14 cellular contexts compared by ENCODE assay signal in the genomic region with DNA sequence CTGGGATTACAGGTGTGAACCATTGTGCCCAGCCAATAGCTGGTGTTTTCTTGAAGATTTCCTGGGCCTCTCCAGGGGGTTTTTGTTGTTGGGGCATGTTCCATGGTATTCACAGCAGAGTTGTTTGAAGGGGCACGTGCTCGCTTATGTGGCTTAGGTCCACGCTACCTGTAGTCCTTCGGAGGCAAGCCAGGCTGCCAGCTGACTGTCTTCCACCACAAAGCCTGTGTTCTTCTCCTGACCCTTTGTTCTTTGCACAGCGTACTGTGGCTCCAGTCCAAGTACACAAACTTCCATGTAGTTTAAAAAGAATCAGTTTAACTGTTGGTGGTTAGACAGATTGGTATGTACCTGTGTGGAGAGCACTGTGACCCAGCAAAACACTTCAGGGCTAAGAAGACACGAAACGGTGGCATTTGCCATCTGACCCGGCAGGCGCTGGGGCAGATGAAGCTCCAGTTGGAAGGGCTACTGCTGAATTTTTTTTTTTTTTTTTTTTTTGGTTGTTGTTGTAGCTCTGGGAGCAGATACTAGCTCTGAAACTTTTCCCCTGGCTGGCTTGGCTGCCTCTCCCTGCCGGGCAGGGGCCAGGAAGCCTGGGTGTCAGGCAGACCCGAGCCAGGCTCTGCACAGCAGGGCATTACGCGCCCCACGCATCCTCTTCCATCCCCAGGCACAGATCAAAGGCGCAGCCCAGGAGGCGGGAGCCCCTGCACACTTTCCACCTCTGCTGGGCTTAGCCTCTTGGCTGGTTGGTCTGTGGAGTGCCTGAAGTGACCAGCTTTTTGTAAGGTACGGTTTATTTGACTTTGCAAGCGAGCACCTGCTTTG. TPM values are rescaled to one million over a fixed set of nuclear protein-coding genes. Genes with fewer than 3 reads are reported as not detected.
DNase-seq lines count a peak whose midpoint lies in the region; ATAC-seq, FAIRE-seq and TF ChIP-seq lines count a peak whose summit lies in the region.
"Had no signal": no experiment of that assay in that cellular context is flagged by ENCODE, and none has a peak within 500 bp of the region (broad histone marks: within the 10 kb centered on the region; RNA-seq: fewer than 3 reads in every experiment).

No MANE protein-coding gene starts in this region.

- H3K4me3 Mint-ChIP-seq in stimulated activated memory B cell treated with anti-CD40 and anti-IgM and Interleukin-4, amounts not matched to agents 10 μg/mL and 1 μg/mL and 100 μg/mL, for 72 hours = no peak overlapping the region
- H3K4me3 Mint-ChIP-seq: activated naive CD8-positive, alpha-beta T cell; memory B cell had no signal

- peaks cover 61% of the 10 kb centered on the region for H3K27me3 Mint-ChIP-seq in stimulated activated memory B cell treated with anti-CD40 and anti-IgM and Interleukin-4, amounts not matched to agents 10 μg/mL and 1 μg/mL and 100 μg/mL, for 72 hours

- no peak overlapping the region for H3K27ac Mint-ChIP-seq in stimulated activated memory B cell treated with anti-CD40 and anti-IgM and Interleukin-4, amounts not matched to agents 10 μg/mL and 1 μg/mL and 100 μg/mL, for 72 hours
- H3K27ac Mint-ChIP-seq: activated naive CD8-positive, alpha-beta T cell; memory B cell had no signal

- 43 to 65% (median 52%) methylated on average over 18 of the region's 18 CpGs for WGBS in small intestine, 3 donors

- peaks cover 3% of the 10 kb centered on the region for H3K9me3 Mint-ChIP-seq in stimulated activated memory B cell treated with anti-CD40 and anti-IgM and Interleukin-4, amounts not matched to agents 10 μg/mL and 1 μg/mL and 100 μg/mL, for 72 hours

- no peak for ATAC-seq in stimulated activated memory B cell treated with anti-CD40 and anti-IgM and Interleukin-4, amounts not matched to agents 10 μg/mL and 1 μg/mL and 100 μg/mL, for 72 hours

- no peaks in the 10 kb centered on the region for H3K36me3 ChIP-seq in right atrium auricular region
- H3K36me3 ChIP-seq in small intestine (ENCODE audit: control insufficient read depth in 2 of 2, insufficient read depth in 2 of 2, low read length in 2 of 2) = no peaks in the 10 kb centered on the region
- H3K36me3 ChIP-seq: Peyer's patch had no signal

- H3K9me3 ChIP-seq in right atrium auricular region = no peaks in the 10 kb centered on the region
- no peaks in the 10 kb centered on the region for H3K9me3 ChIP-seq in small intestine (ENCODE audit: control insufficient read depth, low read depth)
- H3K9me3 ChIP-seq: Peyer's patch had no signal

- no peak for FAIRE-seq in small intestine (lab: Jason Lieb, UNC)

- H3K27ac ChIP-seq in right atrium auricular region = peak overlapping the region; percentile 55 to 61
- no peak overlapping the region for H3K27ac ChIP-seq in small intestine (ENCODE audit: low read depth in 1 of 2, low read length in 1 of 2)
- H3K27ac ChIP-seq: Peyer's patch had no signal

- no peaks in the 10 kb centered on the region for H3K27me3 ChIP-seq in right atrium auricular region
- peaks cover 0 to 2% of the 10 kb centered on the region in 2 donors for H3K27me3 ChIP-seq in small intestine (ENCODE audit: control insufficient read depth in 2 of 2, insufficient read depth in 2 of 2, low read length in 2 of 2)
- H3K27me3 ChIP-seq: Peyer's patch had no signal

- no peaks in the 10 kb centered on the region for H3K36me3 Mint-ChIP-seq in stimulated activated memory B cell treated with anti-CD40 and anti-IgM and Interleukin-4, amounts not matched to agents 10 μg/mL and 1 μg/mL and 100 μg/mL, for 72 hours
- H3K36me3 Mint-ChIP-seq: activated naive CD8-positive, alpha-beta T cell; memory B cell had no signal

- no peak for TF ChIP-seq CTCF in right atrium auricular region (IDR thresholded peaks at IDR 0.05)

- peaks cover 6% of the 10 kb centered on the region for H3K4me1 Mint-ChIP-seq in stimulated activated memory B cell treated with anti-CD40 and anti-IgM and Interleukin-4, amounts not matched to agents 10 μg/mL and 1 μg/mL and 100 μg/mL, for 72 hours
- H3K4me1 Mint-ChIP-seq: memory B cell had no signal

- H3K4me1 ChIP-seq in right atrium auricular region = peaks cover 0 to 14% of the 10 kb centered on the region in 2 donors
- H3K4me1 ChIP-seq in small intestine (ENCODE audit: control insufficient read depth in 2 of 2, insufficient read depth in 1 of 2, low read depth in 1 of 2, low read length in 1 of 2) = no peaks in the 10 kb centered on the region
- H3K4me1 ChIP-seq: Peyer's patch had no signal

- H3K4me3 ChIP-seq in right atrium auricular region (no peak overlapping the region), small intestine (ENCODE audit: low read depth in 1 of 2, low read length in 2 of 2) (no peak overlapping the region)
- H3K4me3 ChIP-seq: Peyer's patch had no signal

- DNase-seq in NCI-H1092 treated with DMSO at 0.1 percent for 48 hours (lab: John Stamatoyannopoulos, UW) = peak; percentile 97
- DNase-seq in NCI-H774 (lab: John Stamatoyannopoulos, UW) = peak; percentile 93
- DNase-seq in right atrium auricular region (ENCODE audit: low spot score) = no peak
- peak; percentile 1 for DNase-seq in small intestine
- no peak for DNase-seq in activated CD4-positive, alpha-beta T cell treated with anti-CD3 and anti-CD28 coated beads for 1 hour
- DNase-seq in effector CD8-positive, alpha-beta T cell (lab: John Stamatoyannopoulos, UW) = no peak
- no peak for DNase-seq in HCEC 1CT
- DNase-seq: activated CD4-positive, CD25-positive, alpha-beta regulatory T cell treated with anti-CD3 and anti-CD28 coated beads, Interleukin-2, amount 50 U/mL, for 72 hours; Peyer's patch; stimulated activated CD4-positive, alpha-beta T cell treated with anti-CD3 and anti-CD28 coated beads, Interleukin-12 subunit alpha, Interleukin-12 subunit beta, amount 100 ng/mL, for 4 hours had no signal

RNA-seq across cellular contexts. Expression of gene GREB1, which starts 5.7 kb away (rescaled TPM):
- 1 to 10 TPM; 3.1 to 7.6 TPM for total RNA-seq in right atrium auricular region
- 1 to 10 TPM in 1 of 3 donors, under 1 TPM in 1, not detected in 1; 0.76 to 1.4 TPM for polyA plus RNA-seq in small intestine
- total RNA-seq: HT-29 had no signal

Comparison
In these comparisons a context has a peak if more than half of its experiments do, and no peak if none do; other contexts are left out.
1. DNase-seq: peak in NCI-H1092 treated with DMSO at 0.1 percent for 48 hours (single experiment), NCI-H774 (single experiment) and small intestine (single experiment); none in right atrium auricular region (single experiment), activated CD4-positive, alpha-beta T cell treated with anti-CD3 and anti-CD28 coated beads for 1 hour (single experiment), effector CD8-positive, alpha-beta T cell (single experiment) and HCEC 1CT (single experiment).
2. H3K27ac ChIP-seq: peak in right atrium auricular region (2 of 2); none in small intestine (0 of 2).